In the genomic region with DNA sequence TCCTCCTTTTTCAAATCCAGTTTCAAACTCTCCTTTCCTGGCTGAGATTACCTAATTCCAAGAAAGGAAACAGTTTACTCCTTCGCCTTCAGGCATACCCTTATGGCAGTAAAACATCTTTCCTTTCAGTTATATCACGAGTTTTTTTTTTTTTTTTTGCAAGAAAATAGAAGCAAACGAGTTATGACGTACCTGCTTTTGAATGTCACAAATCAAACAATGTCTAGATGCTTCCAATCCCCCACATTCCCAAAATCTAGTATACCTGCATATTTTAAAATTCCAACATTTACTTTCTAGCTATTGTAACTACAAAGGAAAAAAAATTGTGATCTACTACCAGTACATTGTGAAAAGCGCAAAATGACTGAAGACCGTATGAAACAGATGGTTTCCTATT, we compare ENCODE assay signal across 23 cellular contexts.
"Had no signal": no experiment of that assay in that cellular context is flagged by ENCODE, and none has a peak within 500 bp of the region (broad histone marks: within the 10 kb centered on the region; RNA-seq: fewer than 3 reads in every experiment).

No MANE protein-coding gene starts in this region.

- H3K27me3 Mint-ChIP-seq: activated CD8-positive, alpha-beta memory T cell treated with anti-CD3 and anti-CD28 coated beads, Interleukin-2, amount 10 ng/mL, durations not matched to agents 7 days and 5 days; activated naive CD4-positive, alpha-beta T cell treated with anti-CD3 and anti-CD28 coated beads, Interleukin-2, amount 50 U/mL, for 24 hours; IgD-negative memory B cell had no signal

- H3K9me3 Mint-ChIP-seq: activated naive CD4-positive, alpha-beta T cell treated with anti-CD3 and anti-CD28 coated beads, Interleukin-2, amount 50 U/mL, for 24 hours; IgD-negative memory B cell; T-helper 1 cell treated with Interleukin-12 subunit alpha and Interleukin-12 subunit beta and Interleukin-4 antibody, amounts not matched to agents 30 μg/mL and 1 μg/mL, for 36 hours; WTC11 had no signal

- H3K4me1 ChIP-seq: SJSA1 had no signal

- H3K4me1 Mint-ChIP-seq: activated CD8-positive, alpha-beta memory T cell treated with anti-CD3 and anti-CD28 coated beads, Interleukin-2, amount 10 ng/mL, durations not matched to agents 7 days and 5 days; activated naive CD4-positive, alpha-beta T cell treated with anti-CD3 and anti-CD28 coated beads, Interleukin-2, amount 50 U/mL, for 24 hours; IgD-negative memory B cell; WTC11 had no signal

- DNase-seq: activated CD4-positive, alpha-beta T cell treated with anti-CD3 and anti-CD28 coated beads, Interleukin-2, amount 50 U/mL, for 1 hour; activated CD4-positive, CD25-positive, alpha-beta regulatory T cell treated with anti-CD3 and anti-CD28 coated beads, Interleukin-2, amount 50 U/mL, for 72 hours; activated CD8-positive, alpha-beta memory T cell treated with anti-CD3 and anti-CD28 coated beads, Interleukin-2, amount 10 ng/mL, durations not matched to agents 7 days and 5 days; aorta; central memory CD4-positive, alpha-beta T cell; KG1; NCI-H1092; NCI-H1417; NCI-H2029; NCI-H2107; NCI-H2171 treated with DMSO at 0.1 percent for 48 hours; NCI-H226; NCI-H526; NK-92 treated with Interleukin-12 subunit alpha and Interleukin-12 subunit beta, amount 100 ng/mL, for 24 hours; SHP77; T-helper 9 cell had no signal

- H3K9me3 ChIP-seq: SJSA1 had no signal

- H3K4me3 Mint-ChIP-seq: activated CD8-positive, alpha-beta memory T cell treated with anti-CD3 and anti-CD28 coated beads, Interleukin-2, amount 10 ng/mL, durations not matched to agents 7 days and 5 days; activated naive CD4-positive, alpha-beta T cell treated with anti-CD3 and anti-CD28 coated beads, Interleukin-2, amount 50 U/mL, for 24 hours; T-helper 1 cell treated with Interleukin-12 subunit alpha and Interleukin-12 subunit beta and Interleukin-4 antibody, amounts not matched to agents 30 μg/mL and 1 μg/mL, for 36 hours; WTC11 had no signal

- H3K27me3 ChIP-seq: SJSA1 had no signal

- H3K36me3 Mint-ChIP-seq: IgD-negative memory B cell had no signal

- H3K27ac Mint-ChIP-seq: activated CD8-positive, alpha-beta memory T cell treated with anti-CD3 and anti-CD28 coated beads, Interleukin-2, amount 10 ng/mL, durations not matched to agents 7 days and 5 days; activated naive CD4-positive, alpha-beta T cell treated with anti-CD3 and anti-CD28 coated beads, Interleukin-2, amount 50 U/mL, for 24 hours; T-helper 1 cell treated with Interleukin-12 subunit alpha and Interleukin-12 subunit beta and Interleukin-4 antibody, amounts not matched to agents 30 μg/mL and 1 μg/mL, for 36 hours; WTC11 had no signal

- H3K27ac ChIP-seq: SJSA1 had no signal

- H3K4me3 ChIP-seq: SJSA1 had no signal

- FAIRE-seq: bronchial epithelial cell, RCC 7860 had no signal

- ATAC-seq: activated CD8-positive, alpha-beta memory T cell treated with anti-CD3 and anti-CD28 coated beads, Interleukin-2, amount 10 ng/mL, durations not matched to agents 7 days and 5 days; WTC11 had no signal
